Comparison of ENCODE assay signal across 13 cellular contexts in genomic region chr20:53146201-53146891, GRCh38.
DNase-seq lines count a peak whose midpoint lies in the region; ATAC-seq and TF ChIP-seq lines count a peak whose summit lies in the region.
"Had no signal": no experiment of that assay in that cellular context is flagged by ENCODE, and none has a peak within 500 bp of the region (broad histone marks: within the 10 kb centered on the region; RNA-seq: fewer than 3 reads in every experiment).

No MANE protein-coding gene starts in this region.

- no peaks in the 10 kb centered on the region for H3K36me3 ChIP-seq in BLaER1 treated with 17β-estradiol and CSF1 and Interleukin-3, amounts not matched to agents 10 nM and 100 nM

- H3K9me3 Mint-ChIP-seq in natural killer cell, result no peaks in the 10 kb centered on the region
- peaks cover 0 to 3% (median 0%) of the 10 kb centered on the region in 7 donors for H3K9me3 Mint-ChIP-seq in CD14-positive monocyte

- peak overlapping the region in 10 of 11 experiments; percentile 25 to 49 (median 40); a peak in 19 of 22 replicates for H3K4me2 ChIP-seq in BLaER1 treated with 17β-estradiol and CSF1 and Interleukin-3, amounts not matched to agents 10 nM and 100 nM

- TF ChIP-seq CTCF in natural killer cell (IDR thresholded peaks at IDR 0.05) (no peak), CD14-positive monocyte (IDR thresholded peaks at IDR 0.05) (no peak)

- H3K36me3 Mint-ChIP-seq in natural killer cell (no peaks in the 10 kb centered on the region), CD14-positive monocyte (no peaks in the 10 kb centered on the region)

- peak; percentile 59 for ATAC-seq in HG02610 (IDR thresholded peaks at IDR 0.05; ENCODE audit: unreplicated experiment)
- no peak for ATAC-seq in natural killer cell
- no peak for ATAC-seq in left ventricle myocardium superior
- ATAC-seq: psoas muscle had no signal

- no peaks in the 10 kb centered on the region for H3K4me1 Mint-ChIP-seq in natural killer cell
- H3K4me1 Mint-ChIP-seq in CD14-positive monocyte, result no peaks in the 10 kb centered on the region

- H3K27ac ChIP-seq in BLaER1 treated with 17β-estradiol and CSF1 and Interleukin-3, amounts not matched to agents 10 nM and 100 nM, result peak overlapping the region in 6 of 11 experiments; percentile 4 to 69 (median 43); a peak in 9 of 22 replicates
- H3K27ac ChIP-seq: psoas muscle had no signal

- intact Hi-C loops in natural killer cell (cut with micrococcal nuclease), result no loop called here
- intact Hi-C loops in CD14-positive monocyte (cut with micrococcal nuclease), result no loop called here
- intact Hi-C loops in left ventricle myocardium superior (cut with micrococcal nuclease), result no loop called here

- H3K9me3 ChIP-seq in BLaER1 treated with 17β-estradiol and CSF1 and Interleukin-3, amounts not matched to agents 10 nM and 100 nM (replicated peaks in 1 of 11), result peaks cover 0 to 14% (median 8%) of the 10 kb centered on the region in 11 experiments; a peak in 10 of 22 replicates
- H3K9me3 ChIP-seq: psoas muscle had no signal

- H3K4me3 Mint-ChIP-seq in natural killer cell, result no peak overlapping the region
- H3K4me3 Mint-ChIP-seq in CD14-positive monocyte, result no peak overlapping the region

- H3K27me3 ChIP-seq in BLaER1 treated with 17β-estradiol and CSF1 and Interleukin-3, amounts not matched to agents 10 nM and 100 nM, result no peaks in the 10 kb centered on the region

- H4K20me1 ChIP-seq in BLaER1 treated with 17β-estradiol and CSF1 and Interleukin-3, amounts not matched to agents 10 nM and 100 nM, result no peaks in the 10 kb centered on the region

- peak; percentile 24 to 63 for DNase-seq in activated CD4-positive, alpha-beta T cell treated with anti-CD3 and anti-CD28 coated beads, Interleukin-2, amount 50 U/mL, for 24 hours (ENCODE audit: low read depth in 1 of 2, low spot score in 1 of 2)
- DNase-seq in stimulated activated CD4-positive, alpha-beta T cell treated with anti-CD3 and anti-CD28 coated beads, Interleukin-15, amount 100 ng/mL, for 48 hours (ENCODE audit: low read depth in 2 of 2), result peak; percentile 41 to 49
- DNase-seq in natural killer cell (no peak), NCI-H446 (lab: John Stamatoyannopoulos, UW) (no peak), CD14-positive monocyte (ENCODE audit: low spot score) (no peak), left ventricle myocardium superior (no peak)
- DNase-seq: amniotic stem cell, NCI-H1417 treated with DMSO at 0.1 percent for 48 hours, NCI-H526, psoas muscle, SHP77 had no signal

- H3K4me1 ChIP-seq in BLaER1 treated with 17β-estradiol and CSF1 and Interleukin-3, amounts not matched to agents 10 nM and 100 nM, result peaks cover 9 to 35% (median 28%) of the 10 kb centered on the region in 10 experiments; a peak in 18 of 20 replicates
- H3K4me1 ChIP-seq: psoas muscle had no signal

- H3K27me3 Mint-ChIP-seq in natural killer cell (ENCODE audit: low read depth in 2 of 2), result peaks cover 18 to 53% of the 10 kb centered on the region in 2 donors
- H3K27me3 Mint-ChIP-seq in CD14-positive monocyte (ENCODE audit: low read depth in 3 of 3), result peaks cover 2 to 5% (median 4%) of the 10 kb centered on the region in 3 donors

- peak overlapping the region in 1 of 11 experiments; percentile 14; a peak in 1 of 22 replicates for H3K9ac ChIP-seq in BLaER1 treated with 17β-estradiol and CSF1 and Interleukin-3, amounts not matched to agents 10 nM and 100 nM

- H3K27ac Mint-ChIP-seq in natural killer cell (no peak overlapping the region), CD14-positive monocyte (no peak overlapping the region)

- H3K4me3 ChIP-seq in BLaER1 treated with 17β-estradiol and CSF1 and Interleukin-3, amounts not matched to agents 10 nM and 100 nM, result no peak overlapping the region
- H3K4me3 ChIP-seq: psoas muscle had no signal

Comparison
In these comparisons a context has a peak if more than half of its experiments do, and no peak if none do; other contexts are left out.
1. DNase-seq: peak in activated CD4-positive, alpha-beta T cell treated with anti-CD3 and anti-CD28 coated beads, Interleukin-2, amount 50 U/mL, for 24 hours (2 of 2) and stimulated activated CD4-positive, alpha-beta T cell treated with anti-CD3 and anti-CD28 coated beads, Interleukin-15, amount 100 ng/mL, for 48 hours (2 of 2); none in natural killer cell (single experiment), NCI-H446 (0 of 2), CD14-positive monocyte (single experiment) and left ventricle myocardium superior (single experiment).